In genomic region chr18:55448390-55448789, GRCh38 we compare ENCODE assay signal across 23 cellular contexts.
"Had no signal": no experiment of that assay in that cellular context is flagged by ENCODE, and none has a peak within 500 bp of the region (broad histone marks: within the 10 kb centered on the region; RNA-seq: fewer than 3 reads in every experiment).

No MANE protein-coding gene starts in this region.

- H3K4me2 ChIP-seq: smooth muscle cell had no signal

- H3K4me3 ChIP-seq: heart right ventricle, lower lobe of right lung, sigmoid colon, smooth muscle cell, stomach, suprapubic skin, tibial nerve had no signal

- H3K4me1 ChIP-seq: tibial nerve had no signal

- H3K36me3 ChIP-seq: brain microvascular endothelial cell, heart right ventricle, lower lobe of right lung, sigmoid colon, stomach, suprapubic skin, tibial nerve had no signal

- ATAC-seq: activated CD8-positive, alpha-beta T cell treated with anti-CD3 and anti-CD28 coated beads, Interleukin-2, amount 10 ng/mL, durations not matched to agents 7 days and 5 days; heart right ventricle; lower lobe of right lung had no signal

- H3K9me3 ChIP-seq: sigmoid colon, suprapubic skin had no signal

- DNase-seq: activated CD4-positive, alpha-beta T cell treated with anti-CD3 and anti-CD28 coated beads for 1 hour; activated CD4-positive, alpha-beta T cell treated with anti-CD3 and anti-CD28 coated beads, Interleukin-2, amount 50 U/mL, for 1 hour; activated CD8-positive, alpha-beta T cell treated with anti-CD3 and anti-CD28 coated beads, Interleukin-2, amount 10 ng/mL, durations not matched to agents 7 days and 5 days; activated gamma-delta T cell treated with Interleukin-2 at 50 U/mL for 16 hours; aorta; brain microvascular endothelial cell; caudate nucleus; dermis blood vessel endothelial cell; effector CD8-positive, alpha-beta T cell; erythroblast; foreskin fibroblast; heart right ventricle; kidney; lower lobe of right lung; mesendoderm; naive B cell; retina; sigmoid colon; stimulated activated CD4-positive, alpha-beta T cell treated with anti-CD3 and anti-CD28 coated beads, Interleukin-15, amount 100 ng/mL, for 24 hours; stomach had no signal

- H3K27ac ChIP-seq: brain microvascular endothelial cell, heart right ventricle, lower lobe of right lung, sigmoid colon, stomach, suprapubic skin, tibial nerve had no signal

- H3K27me3 ChIP-seq: brain microvascular endothelial cell, heart right ventricle, sigmoid colon, stomach, suprapubic skin, tibial nerve had no signal
